Comparison of ENCODE assay signal across 22 cellular contexts in genomic region chr16:10031473-10031872, GRCh38.
DNase-seq lines count a peak whose midpoint lies in the region; ATAC-seq and TF ChIP-seq lines count a peak whose summit lies in the region.
"Had no signal": no experiment of that assay in that cellular context is flagged by ENCODE, and none has a peak within 500 bp of the region (broad histone marks: within the 10 kb centered on the region; RNA-seq: fewer than 3 reads in every experiment).

No MANE protein-coding gene starts in this region.

- peaks cover 9% of the 10 kb centered on the region for H3K4me1 Mint-ChIP-seq in nephron progenitor cell
- no peaks in the 10 kb centered on the region for H3K4me1 Mint-ChIP-seq in CD4-positive, alpha-beta memory T cell
- H3K4me1 Mint-ChIP-seq: activated naive CD8-positive, alpha-beta T cell treated with anti-CD3 and anti-CD28 coated beads, Interleukin-2, amount 50 U/mL, for 24 hours; naive thymus-derived CD4-positive, alpha-beta T cell; stimulated activated memory B cell treated with anti-CD40 and anti-IgM and Interleukin-4, amounts not matched to agents 10 μg/mL and 1 μg/mL and 100 μg/mL, for 72 hours had no signal

- TF ChIP-seq CTCF in C4-2B (conservative IDR thresholded peaks at IDR 0.05) (peak; percentile 18), HFF-Myc (IDR thresholded peaks at IDR 0.05; ENCODE audit: low read depth, low read length, missing control alignments) (peak; percentile 3), nephron progenitor cell (IDR thresholded peaks at IDR 0.05) (no peak)

- intact Hi-C loops in CD4-positive, alpha-beta memory T cell (cut with micrococcal nuclease): no loop called here

- no peaks in the 10 kb centered on the region for H3K36me3 ChIP-seq in CD4-positive, alpha-beta memory T cell (ENCODE audit: insufficient read depth, low read length)

- no peaks in the 10 kb centered on the region for H3K4me1 ChIP-seq in CD4-positive, alpha-beta memory T cell (ENCODE audit: insufficient read depth, low read length)
- H3K4me1 ChIP-seq: parathyroid adenoma, testis had no signal

- H3K27ac ChIP-seq in C4-2B (no peak overlapping the region), cingulate gyrus (ENCODE audit: low read depth, low read length) (peak overlapping the region; percentile 29)
- H3K27ac ChIP-seq in CD4-positive, alpha-beta memory T cell (ENCODE audit: low read depth, low read length): no peak overlapping the region
- H3K27ac ChIP-seq: parathyroid adenoma, testis had no signal

- ATAC-seq in GM18498 (IDR thresholded peaks at IDR 0.05; ENCODE audit: unreplicated experiment): no peak
- ATAC-seq: activated naive CD8-positive, alpha-beta T cell treated with anti-CD3 and anti-CD28 coated beads, Interleukin-2, amount 50 U/mL, for 24 hours; naive thymus-derived CD4-positive, alpha-beta T cell; stimulated activated memory B cell treated with anti-CD40 and anti-IgM and Interleukin-4, amounts not matched to agents 10 μg/mL and 1 μg/mL and 100 μg/mL, for 72 hours had no signal

- peak overlapping the region; percentile 52 for H3K27ac Mint-ChIP-seq in nephron progenitor cell
- no peak overlapping the region for H3K27ac Mint-ChIP-seq in CD4-positive, alpha-beta memory T cell
- H3K27ac Mint-ChIP-seq: activated naive CD8-positive, alpha-beta T cell treated with anti-CD3 and anti-CD28 coated beads, Interleukin-2, amount 50 U/mL, for 24 hours; dendritic cell treated with granulocyte-macrophage colony-stimulating factor and Interleukin-4, amounts not matched to agents 40 ng/mL and 50 ng/mL, for 4 days; naive thymus-derived CD4-positive, alpha-beta T cell; stimulated activated memory B cell treated with anti-CD40 and anti-IgM and Interleukin-4, amounts not matched to agents 10 μg/mL and 1 μg/mL and 100 μg/mL, for 72 hours; T-helper 1 cell treated with Interleukin-12 subunit alpha and Interleukin-12 subunit beta and Interleukin-4 antibody, amounts not matched to agents 30 μg/mL and 1 μg/mL, for 36 hours had no signal

- DNase-seq in HFF-Myc (ENCODE audit: extremely low read depth, low read depth) (no peak), nephron progenitor cell (no peak), NCI-H524 (lab: John Stamatoyannopoulos, UW) (no peak)
- no peak for DNase-seq in activated naive CD4-positive, alpha-beta T cell treated with Interleukin-2 at 50 U/mL for 16 hours
- no peak for DNase-seq in CD4-positive, alpha-beta memory T cell
- DNase-seq: activated CD8-positive, alpha-beta memory T cell treated with anti-CD3 and anti-CD28 coated beads, Interleukin-2, amount 50 U/mL, for 4 hours; activated naive CD8-positive, alpha-beta T cell treated with anti-CD3 and anti-CD28 coated beads, Interleukin-2, amount 50 U/mL, for 24 hours; DND-41; mesenchymal stem cell; naive thymus-derived CD4-positive, alpha-beta T cell; NCI-H146; NCI-H2171; NCI-H526; SHP77 treated with DMSO at 0.1 percent for 48 hours; testis had no signal

- H3K27me3 ChIP-seq in CD4-positive, alpha-beta memory T cell (ENCODE audit: insufficient read depth, low read length): no peaks in the 10 kb centered on the region
- H3K27me3 ChIP-seq: testis had no signal

- no peaks in the 10 kb centered on the region for H3K36me3 Mint-ChIP-seq in nephron progenitor cell (ENCODE audit: low read depth)
- H3K36me3 Mint-ChIP-seq in CD4-positive, alpha-beta memory T cell: no peaks in the 10 kb centered on the region
- H3K36me3 Mint-ChIP-seq: naive thymus-derived CD4-positive, alpha-beta T cell; stimulated activated memory B cell treated with anti-CD40 and anti-IgM and Interleukin-4, amounts not matched to agents 10 μg/mL and 1 μg/mL and 100 μg/mL, for 72 hours had no signal

- H3K9me3 Mint-ChIP-seq in nephron progenitor cell: no peaks in the 10 kb centered on the region
- peaks cover 0 to 6% (median 0%) of the 10 kb centered on the region in 8 donors for H3K9me3 Mint-ChIP-seq in CD4-positive, alpha-beta memory T cell
- H3K9me3 Mint-ChIP-seq: activated naive CD8-positive, alpha-beta T cell treated with anti-CD3 and anti-CD28 coated beads, Interleukin-2, amount 50 U/mL, for 24 hours; dendritic cell treated with granulocyte-macrophage colony-stimulating factor and Interleukin-4, amounts not matched to agents 40 ng/mL and 50 ng/mL, for 4 days; stimulated activated memory B cell treated with anti-CD40 and anti-IgM and Interleukin-4, amounts not matched to agents 10 μg/mL and 1 μg/mL and 100 μg/mL, for 72 hours; T-helper 1 cell treated with Interleukin-12 subunit alpha and Interleukin-12 subunit beta and Interleukin-4 antibody, amounts not matched to agents 30 μg/mL and 1 μg/mL, for 36 hours had no signal

- CTCF ChIA-PET in CD4-positive, alpha-beta memory T cell (lab: Charles Lee; ENCODE audit: partially characterized antibody): no interaction called here

- H3K4me3 Mint-ChIP-seq in nephron progenitor cell: no peak overlapping the region
- no peak overlapping the region for H3K4me3 Mint-ChIP-seq in CD4-positive, alpha-beta memory T cell
- H3K4me3 Mint-ChIP-seq: activated naive CD8-positive, alpha-beta T cell treated with anti-CD3 and anti-CD28 coated beads, Interleukin-2, amount 50 U/mL, for 24 hours; dendritic cell treated with granulocyte-macrophage colony-stimulating factor and Interleukin-4, amounts not matched to agents 40 ng/mL and 50 ng/mL, for 4 days; naive thymus-derived CD4-positive, alpha-beta T cell; stimulated activated memory B cell treated with anti-CD40 and anti-IgM and Interleukin-4, amounts not matched to agents 10 μg/mL and 1 μg/mL and 100 μg/mL, for 72 hours; T-helper 1 cell treated with Interleukin-12 subunit alpha and Interleukin-12 subunit beta and Interleukin-4 antibody, amounts not matched to agents 30 μg/mL and 1 μg/mL, for 36 hours had no signal

- H3K27me3 Mint-ChIP-seq in nephron progenitor cell (ENCODE audit: low read depth, poor library complexity): peaks cover 2% of the 10 kb centered on the region
- H3K27me3 Mint-ChIP-seq in CD4-positive, alpha-beta memory T cell: peaks cover 0 to 2% of the 10 kb centered on the region in 2 donors
- H3K27me3 Mint-ChIP-seq: activated naive CD8-positive, alpha-beta T cell treated with anti-CD3 and anti-CD28 coated beads, Interleukin-2, amount 50 U/mL, for 24 hours; dendritic cell treated with granulocyte-macrophage colony-stimulating factor and Interleukin-4, amounts not matched to agents 40 ng/mL and 50 ng/mL, for 4 days; stimulated activated memory B cell treated with anti-CD40 and anti-IgM and Interleukin-4, amounts not matched to agents 10 μg/mL and 1 μg/mL and 100 μg/mL, for 72 hours had no signal

- POLR2A ChIA-PET in CD4-positive, alpha-beta memory T cell (lab: Charles Lee; ENCODE audit: partially characterized antibody): no interaction called here

- no peaks in the 10 kb centered on the region for H3K9me3 ChIP-seq in CD4-positive, alpha-beta memory T cell (ENCODE audit: control insufficient read depth in 1 of 2, low read length in 2 of 2)
- H3K9me3 ChIP-seq: testis had no signal

- H3K4me3 ChIP-seq in HFF-Myc (replicated peaks; ENCODE audit: low read depth, low read length): no peak overlapping the region
- no peak overlapping the region for H3K4me3 ChIP-seq in CD4-positive, alpha-beta memory T cell (ENCODE audit: low read length in 2 of 2)
- H3K4me3 ChIP-seq: testis had no signal
